ENCODE assay signal across 8 cellular contexts in the genomic region with DNA sequence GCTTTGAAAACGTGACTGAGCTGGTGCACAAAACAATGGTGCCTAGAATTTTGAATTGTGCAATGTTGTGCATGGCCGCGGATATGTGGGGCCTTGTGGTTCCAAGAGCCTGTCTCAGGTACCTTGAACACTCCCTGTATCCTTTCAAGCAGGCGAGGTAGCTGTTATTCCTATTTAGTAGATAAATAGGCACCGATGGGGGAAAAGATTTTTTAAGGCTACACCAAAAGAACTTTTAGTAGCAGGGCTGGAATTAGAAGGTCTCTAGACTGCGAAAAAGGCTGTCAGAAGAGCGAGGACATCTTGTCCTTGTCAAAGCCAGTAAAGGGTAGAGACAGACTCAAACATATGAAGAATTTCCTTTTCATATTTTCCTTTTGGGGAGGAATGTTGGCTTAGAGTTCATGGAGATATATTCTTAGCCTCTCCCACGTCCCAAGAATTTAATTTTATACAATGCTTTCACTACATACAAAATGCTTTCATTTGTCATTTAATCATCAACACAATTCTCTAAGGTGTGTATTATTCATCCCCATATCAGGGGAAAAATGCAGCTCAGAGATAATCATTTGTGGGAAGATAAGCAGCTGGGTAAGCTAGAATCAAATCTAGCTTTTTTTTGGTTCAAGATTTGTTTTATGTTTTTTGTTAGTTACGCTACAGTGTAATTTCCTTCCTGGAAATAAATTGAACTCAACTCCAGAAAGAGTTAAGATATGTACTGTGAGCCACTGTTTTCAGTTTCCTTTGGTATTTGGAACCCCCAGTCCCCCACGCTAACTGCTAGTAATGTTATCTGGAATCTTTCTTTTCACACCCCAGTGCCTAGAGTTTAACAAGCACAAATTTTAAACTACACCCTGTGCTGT. TPM values are rescaled to one million over a fixed set of nuclear protein-coding genes. Genes with fewer than 3 reads are reported as not detected.
DNase-seq lines count a peak whose midpoint lies in the region; ATAC-seq, FAIRE-seq and TF ChIP-seq lines count a peak whose summit lies in the region.

No MANE protein-coding gene starts in this region.

- H3K9me3 Mint-ChIP-seq in CD14-positive monocyte, result no peaks in the 10 kb centered on the region

- no peak for ATAC-seq in RWPE2 (ENCODE audit: low read depth)
- no peak for ATAC-seq in body of pancreas

- peak overlapping the region; percentile 96 to 100 (median 99) for H3K27ac Mint-ChIP-seq in CD14-positive monocyte

- H3K4me1 Mint-ChIP-seq in CD14-positive monocyte, result peaks cover 60% of the 10 kb centered on the region

- TF ChIP-seq CTCF in CD14-positive monocyte (IDR thresholded peaks at IDR 0.05) (no peak), HFF-Myc (IDR thresholded peaks at IDR 0.05; ENCODE audit: low read depth, low read length, missing control alignments) (no peak), RWPE2 (IDR thresholded peaks at IDR 0.05; ENCODE audit: poor library complexity, severe bottlenecking) (no peak), body of pancreas (IDR thresholded peaks at IDR 0.05) (no peak), spleen (IDR thresholded peaks at IDR 0.05 in 8 of 11, conservative IDR thresholded peaks at IDR 0.05 in 3 of 11) (no peak)

- 6 to 12% methylated on average over 10 of the region's 10 CpGs for WGBS in body of pancreas, 2 donors
- 8 to 18% (median 12%) methylated on average over 10 of the region's 10 CpGs for WGBS in spleen, 5 donors

- H3K9me3 ChIP-seq in RWPE2 (ENCODE audit: severe bottlenecking) (no peaks in the 10 kb centered on the region), body of pancreas (no peaks in the 10 kb centered on the region), spleen (no peaks in the 10 kb centered on the region)

- H3K4me1 ChIP-seq in RWPE2 (ENCODE audit: insufficient read depth, poor library complexity, severe bottlenecking) (peaks cover 26% of the 10 kb centered on the region), body of pancreas (peaks cover 41% of the 10 kb centered on the region), spleen (peaks cover 40 to 83% (median 66%) of the 10 kb centered on the region in 6 donors)

- H3K36me3 Mint-ChIP-seq in CD14-positive monocyte, result peaks cover 24 to 28% of the 10 kb centered on the region in 2 donors

- DNase-seq in CD14-positive monocyte (ENCODE audit: low spot score), result no peak
- no peak for DNase-seq in HFF-Myc (ENCODE audit: extremely low read depth, low read depth)
- no peak for DNase-seq in RWPE2 (ENCODE audit: low spot score)
- DNase-seq in body of pancreas, result peak; percentile 55 to 69 (median 58)
- peak; percentile 67 for DNase-seq in iris pigment epithelial cell (ENCODE audit: low read depth)
- no peak for DNase-seq in spleen
- DNase-seq in GM03348 (ENCODE audit: low spot score), result no peak
- no peak for DNase-seq in frontal cortex (ENCODE audit: low spot score in 2 of 2)

- intact Hi-C loops in CD14-positive monocyte (cut with micrococcal nuclease), result loop anchor here (2.0 to 5.0 kb wide), 2 partner anchors 201 to 207 kb away; no protein-coding TSS in a partner anchor
- intact Hi-C loops in body of pancreas (cut with DNase I), result no loop called here
- intact Hi-C loops in spleen (cut with DNase I; ENCODE audit: low total_unique reads), result no loop called here

- H3K36me3 ChIP-seq in RWPE2 (ENCODE audit: low read depth) (peaks cover 49% of the 10 kb centered on the region), body of pancreas (replicated peaks in 1 of 2; ENCODE audit: insufficient read depth in 1 of 2, low read depth in 2 of 2) (peaks cover 4 to 9% of the 10 kb centered on the region in 2 donors), spleen (peaks cover under 1 to 33% (median 25%) of the 10 kb centered on the region in 6 donors)

- H3K27me3 ChIP-seq in RWPE2 (ENCODE audit: insufficient read depth, poor library complexity, severe bottlenecking), result no peaks in the 10 kb centered on the region
- H3K27me3 ChIP-seq in body of pancreas, result no peaks in the 10 kb centered on the region
- H3K27me3 ChIP-seq in spleen (replicated peaks in 1 of 7), result no peaks in the 10 kb centered on the region

- peak overlapping the region; percentile 94 for H3K4me3 Mint-ChIP-seq in CD14-positive monocyte

- no peaks in the 10 kb centered on the region for H3K27me3 Mint-ChIP-seq in CD14-positive monocyte (ENCODE audit: low read depth in 3 of 3)

- FAIRE-seq in frontal cortex (lab: Jason Lieb, UNC), result no peak

- H3K27ac ChIP-seq in RWPE2 (ENCODE audit: poor library complexity, severe bottlenecking) (peak overlapping the region; percentile 92), body of pancreas (peak overlapping the region; percentile 98 to 100 (median 99)), spleen (peak overlapping the region; percentile 99 to 100 (median 100))

- peak in 1 of 3 donors; percentile 12 for TF ChIP-seq POLR2A in body of pancreas (IDR thresholded peaks at IDR 0.05)
- TF ChIP-seq POLR2A in spleen (IDR thresholded peaks at IDR 0.05), result peak in 1 of 3 donors; percentile 1

- H3K4me3 ChIP-seq in HFF-Myc (replicated peaks; ENCODE audit: low read depth, low read length), result peak overlapping the region; percentile 90
- peak overlapping the region; percentile 96 for H3K4me3 ChIP-seq in RWPE2 (ENCODE audit: severe bottlenecking)
- H3K4me3 ChIP-seq in body of pancreas, result peak overlapping the region; percentile 20 to 33
- peak overlapping the region; percentile 56 to 100 (median 90) for H3K4me3 ChIP-seq in spleen

RNA-seq across cellular contexts. Expression of a gene that starts 1.7 kb away (rescaled TPM):
- polyA plus RNA-seq in CD14-positive monocyte (100 to 1,000 TPM; 511 to 531 TPM), spleen (100 to 1,000 TPM; 110 to 369 (median 156) TPM)
- total RNA-seq in body of pancreas (100 to 1,000 TPM; 423 to 660 TPM), spleen (1,000 to 10,000 TPM in 1 of 7 donors, 100 to 1,000 TPM in 6; 550 to 1,026 (median 678) TPM), frontal cortex (3,900 TPM)

Comparison
In these comparisons a context has a peak if more than half of its experiments do, and no peak if none do; other contexts are left out.
1. DNase-seq: peak in body of pancreas (4 of 4) and iris pigment epithelial cell (single experiment); none in CD14-positive monocyte (single experiment), HFF-Myc (single experiment), RWPE2 (single experiment), spleen (single experiment), GM03348 (single experiment) and frontal cortex (0 of 2).
2. H3K4me3 ChIP-seq: peak in every context shown above with its lines; median percentile 96 in RWPE2; 90 in HFF-Myc; 90 in spleen; 26 in body of pancreas.
3. intact Hi-C loops: an anchor here in CD14-positive monocyte (2.0 to 5.0 kb wide); none called in body of pancreas and spleen.
4. Peak in every context shown above with its lines, with median percentiles within 50 percentile points of each other: H3K27ac ChIP-seq.